ENCODE assay signal across 1 cellular context in the genomic region with DNA sequence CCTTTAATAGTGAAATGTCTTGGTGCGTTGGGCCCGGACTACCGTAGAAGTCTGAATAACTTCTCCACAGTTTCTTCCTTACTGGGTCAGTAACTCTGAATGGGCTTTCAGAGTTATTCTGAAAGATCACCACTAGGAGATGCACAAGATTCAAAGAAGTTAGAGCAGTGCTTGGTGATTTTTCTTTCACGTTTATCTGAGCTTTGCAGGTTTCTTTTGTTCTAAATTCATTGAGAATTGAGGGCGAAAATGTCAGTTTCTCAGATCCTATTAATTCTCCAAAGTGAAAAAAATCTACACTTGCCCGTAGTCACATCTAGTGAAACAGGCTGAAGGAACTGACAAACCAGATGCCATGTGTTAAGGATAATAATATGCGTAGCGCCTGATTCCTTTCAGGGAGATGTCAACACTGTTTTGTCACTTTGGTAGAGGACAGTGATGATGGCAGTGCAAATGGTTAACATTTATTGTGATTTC.
TF ChIP-seq lines count a peak whose summit lies in the region.

No MANE protein-coding gene starts in this region.

TF ChIP-seq in H1, 55 proteins besides CTCF, POLR2A, EP300 and RAD21 (continued from another document):
- TF ChIP-seq, protein P1, sequence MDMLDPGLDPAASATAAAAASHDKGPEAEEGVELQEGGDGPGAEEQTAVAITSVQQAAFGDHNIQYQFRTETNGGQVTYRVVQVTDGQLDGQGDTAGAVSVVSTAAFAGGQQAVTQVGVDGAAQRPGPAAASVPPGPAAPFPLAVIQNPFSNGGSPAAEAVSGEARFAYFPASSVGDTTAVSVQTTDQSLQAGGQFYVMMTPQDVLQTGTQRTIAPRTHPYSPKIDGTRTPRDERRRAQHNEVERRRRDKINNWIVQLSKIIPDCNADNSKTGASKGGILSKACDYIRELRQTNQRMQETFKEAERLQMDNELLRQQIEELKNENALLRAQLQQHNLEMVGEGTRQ (IDR thresholded peaks at IDR 0.05; ENCODE audit: low read length), result no peak
- TF ChIP-seq GABPA (IDR thresholded peaks at IDR 0.05; ENCODE audit: borderline replicate concordance, insufficient read depth, low read length) (no peak), PHF8 (conservative IDR thresholded peaks at IDR 0.05; ENCODE audit: low read depth, low read length) (no peak), SP1 (IDR thresholded peaks at IDR 0.05; ENCODE audit: low read depth, low read length) (no peak), CEBPB (IDR thresholded peaks at IDR 0.05; ENCODE audit: low read depth, low read length) (no peak), BACH1 (IDR thresholded peaks at IDR 0.05; ENCODE audit: low read length) (no peak), TCF12 (IDR thresholded peaks at IDR 0.05; ENCODE audit: low read depth, low read length) (no peak), JUN (IDR thresholded peaks at IDR 0.05; ENCODE audit: low read depth, low read length) (no peak), NANOG (IDR thresholded peaks at IDR 0.05; ENCODE audit: insufficient read depth, low read depth, low read length, poor library complexity, severe bottlenecking) (no peak), EGR1 (IDR thresholded peaks at IDR 0.05; ENCODE audit: borderline replicate concordance, low read depth, low read length) (no peak), RXRA (IDR thresholded peaks at IDR 0.05; ENCODE audit: insufficient read depth, low read depth, low read length) (no peak), SUZ12 (IDR thresholded peaks at IDR 0.05; ENCODE audit: low read length) (no peak), TBP (IDR thresholded peaks at IDR 0.05; ENCODE audit: low read depth, low read length) (no peak), NRF1 (IDR thresholded peaks at IDR 0.05; ENCODE audit: low read depth, low read length) (no peak), HDAC6 (IDR thresholded peaks at IDR 0.05; ENCODE audit: low read depth, low read length) (no peak), CBX8 (IDR thresholded peaks at IDR 0.05; ENCODE audit: borderline replicate concordance, low read depth, low read length) (no peak), CHD1 (IDR thresholded peaks at IDR 0.05; ENCODE audit: low read depth, low read length) (no peak), SRF (IDR thresholded peaks at IDR 0.05; ENCODE audit: low read depth, low read length) (no peak)
